8 cellular contexts compared by ENCODE assay signal in the genomic region with DNA sequence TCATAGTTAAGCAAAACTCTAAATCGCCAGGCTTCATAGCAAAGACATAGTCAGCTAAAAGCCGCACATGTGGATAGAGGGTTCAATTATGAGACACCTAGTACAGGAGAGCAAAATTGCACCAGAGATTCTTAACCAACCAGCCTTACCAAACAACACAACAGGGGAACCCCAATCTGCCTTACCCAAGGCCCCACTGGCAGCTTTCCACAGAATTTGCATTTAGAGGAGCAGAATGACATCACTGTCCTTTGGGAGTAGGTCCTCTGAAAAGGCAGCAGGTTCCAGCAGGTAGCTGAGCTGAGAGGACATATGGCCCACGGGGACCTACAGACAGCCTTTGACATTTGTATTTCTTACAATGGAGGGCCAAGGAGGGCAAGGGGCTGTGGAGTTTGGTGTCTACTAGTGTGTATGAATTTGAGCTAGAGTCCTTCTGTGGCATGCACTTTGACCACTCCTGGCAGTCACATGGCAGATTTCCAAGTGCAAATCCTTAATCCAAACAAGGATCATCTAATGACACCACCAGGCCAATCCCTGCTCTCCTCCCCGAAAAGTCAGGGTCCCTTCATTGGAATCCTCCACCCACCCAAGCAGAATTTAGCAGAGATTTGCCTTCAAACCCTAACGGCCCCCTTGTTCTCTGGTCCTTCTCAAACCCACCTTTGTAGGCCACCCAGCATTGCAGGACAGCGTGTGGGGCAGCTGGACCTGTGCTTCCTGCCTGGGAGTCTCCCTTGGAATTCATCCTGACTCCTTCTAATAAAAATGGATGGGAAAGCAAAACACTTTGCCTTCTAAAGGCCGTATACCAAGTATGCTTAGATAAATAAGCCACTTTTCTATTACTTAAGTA.
A peak's percentile ranks its signal among the peaks of the same experiment; 100 is the strongest.
DNase-seq lines count a peak whose midpoint lies in the region; ATAC-seq and TF ChIP-seq lines count a peak whose summit lies in the region.

No MANE protein-coding gene starts in this region.

- H3K27ac Mint-ChIP-seq in neural progenitor cell: no peak overlapping the region

- H3K4me3 ChIP-seq in mesenchymal stem cell (ENCODE audit: insufficient read depth in 1 of 2, low read depth in 1 of 2, low read length in 2 of 2) (no peak overlapping the region), spleen (no peak overlapping the region), neural progenitor cell (no peak overlapping the region)

- peak overlapping the region; percentile 59 for H4K8ac ChIP-seq in mesenchymal stem cell (ENCODE audit: low read length)

- H3K14ac ChIP-seq in mesenchymal stem cell (ENCODE audit: low read length in 2 of 2): peak overlapping the region in 1 of 2 experiments; percentile 44

- no peak overlapping the region for H4K91ac ChIP-seq in mesenchymal stem cell (ENCODE audit: low read length)

- no peak for TF ChIP-seq POLR2A in spleen (IDR thresholded peaks at IDR 0.05)

- H2BK15ac ChIP-seq in mesenchymal stem cell (ENCODE audit: low read depth, poor library complexity, severe bottlenecking): peak overlapping the region; percentile 92

- no peak overlapping the region for H2BK120ac ChIP-seq in mesenchymal stem cell (ENCODE audit: low read depth, low read length)

- no peak overlapping the region for H3K4me3 Mint-ChIP-seq in neural progenitor cell

- peak overlapping the region; percentile 6 for H2AK5ac ChIP-seq in mesenchymal stem cell (ENCODE audit: low read length, severe bottlenecking)

- H3K4me1 Mint-ChIP-seq in neural progenitor cell: peaks cover 2% of the 10 kb centered on the region

- H3K18ac ChIP-seq in mesenchymal stem cell (ENCODE audit: low read depth in 1 of 2, low read length in 2 of 2): peak overlapping the region in 1 of 2 experiments; percentile 54

- no peaks in the 10 kb centered on the region for H3K9me3 ChIP-seq in mesenchymal stem cell (ENCODE audit: control insufficient read depth, low read length)
- H3K9me3 ChIP-seq in spleen: no peaks in the 10 kb centered on the region
- no peaks in the 10 kb centered on the region for H3K9me3 ChIP-seq in neural progenitor cell (ENCODE audit: low read depth)

- H3K36me3 Mint-ChIP-seq in neural progenitor cell: no peaks in the 10 kb centered on the region

- peak overlapping the region in 1 of 2 experiments; percentile 98 for H3K23ac ChIP-seq in mesenchymal stem cell (ENCODE audit: low read length in 2 of 2)

- H2BK5ac ChIP-seq in mesenchymal stem cell (ENCODE audit: low read depth, low read length, poor library complexity, severe bottlenecking): no peak overlapping the region

- no peaks in the 10 kb centered on the region for H3F3A ChIP-seq in neural progenitor cell (ENCODE audit: low read depth)

- TF ChIP-seq CTCF in spleen (IDR thresholded peaks at IDR 0.05 in 8 of 11, conservative IDR thresholded peaks at IDR 0.05 in 3 of 11) (no peak), neural progenitor cell (IDR thresholded peaks at IDR 0.05) (no peak)

- H3K4me1 ChIP-seq in mesenchymal stem cell (ENCODE audit: control insufficient read depth, insufficient read depth, low read depth, low read length) (peaks cover 12% of the 10 kb centered on the region), spleen (no peaks in the 10 kb centered on the region), neural progenitor cell (no peaks in the 10 kb centered on the region)

- H3K79me1 ChIP-seq in mesenchymal stem cell (replicated peaks; ENCODE audit: low read length, poor library complexity, severe bottlenecking): peaks cover 28% of the 10 kb centered on the region

- 89% methylated on average over 6 of the region's 7 CpGs for WGBS in mesenchymal stem cell
- WGBS in spleen, 5 donors: 76 to 89% (median 83%) methylated on average over 7 of the region's 7 CpGs

- peak overlapping the region; percentile 38 to 87 for H2BK12ac ChIP-seq in mesenchymal stem cell (ENCODE audit: low read length in 2 of 2)

- ATAC-seq in GM19023 (IDR thresholded peaks at IDR 0.05; ENCODE audit: unreplicated experiment) (peak; percentile 98), HG03558 (IDR thresholded peaks at IDR 0.05; ENCODE audit: extremely low read depth, unreplicated experiment) (peak; percentile 94)

- intact Hi-C loops in spleen (cut with DNase I; ENCODE audit: low total_unique reads): no loop called here

- no peaks in the 10 kb centered on the region for H3K9me3 Mint-ChIP-seq in neural progenitor cell

- H3K27me3 Mint-ChIP-seq in neural progenitor cell (ENCODE audit: insufficient read depth, low read depth): no peaks in the 10 kb centered on the region

- H2AFZ ChIP-seq in mesenchymal stem cell (ENCODE audit: low read depth, low read length) (no peak overlapping the region), neural progenitor cell (replicated peaks) (no peak overlapping the region)

- peak; percentile 23 for DNase-seq in H4 (ENCODE audit: low spot score)
- peak; percentile 35 for DNase-seq in mesenchymal stem cell
- no peak for DNase-seq in middle frontal gyrus (ENCODE audit: extremely low spot score, low spot score)
- no peak for DNase-seq in spleen
- DNase-seq in neural progenitor cell (ENCODE audit: low spot score): no peak
- no peak for DNase-seq in activated naive CD4-positive, alpha-beta T cell treated with Interleukin-2 at 50 U/mL for 16 hours

- no peak overlapping the region for H3K27ac ChIP-seq in mesenchymal stem cell (ENCODE audit: low read length, poor library complexity, severe bottlenecking)
- no peak overlapping the region for H3K27ac ChIP-seq in spleen
- no peak overlapping the region for H3K27ac ChIP-seq in neural progenitor cell

- H3K79me2 ChIP-seq in neural progenitor cell (ENCODE audit: low read depth): no peaks in the 10 kb centered on the region

- H4K20me1 ChIP-seq in neural progenitor cell (ENCODE audit: low read depth): no peaks in the 10 kb centered on the region

- H3K36me3 ChIP-seq in mesenchymal stem cell (ENCODE audit: control insufficient read depth in 1 of 2, insufficient read depth in 2 of 2, low read depth in 1 of 2, low read length in 2 of 2): peaks cover 13 to 19% of the 10 kb centered on the region in 2 experiments
- peaks cover 0 to 10% (median 0%) of the 10 kb centered on the region in 6 donors for H3K36me3 ChIP-seq in spleen
- no peaks in the 10 kb centered on the region for H3K36me3 ChIP-seq in neural progenitor cell

- H3K4me2 ChIP-seq in mesenchymal stem cell (ENCODE audit: low read length, poor library complexity, severe bottlenecking) (no peak overlapping the region), neural progenitor cell (no peak overlapping the region)

- H3K9ac ChIP-seq in mesenchymal stem cell (ENCODE audit: low read length) (no peak overlapping the region), neural progenitor cell (no peak overlapping the region)

- peak overlapping the region in 1 of 2 experiments; percentile 3 for H3K4ac ChIP-seq in mesenchymal stem cell (ENCODE audit: low read depth in 1 of 2, low read length in 2 of 2)

- H3K27me3 ChIP-seq in mesenchymal stem cell (ENCODE audit: control insufficient read depth in 1 of 2, insufficient read depth in 1 of 2, low read length in 2 of 2): no peaks in the 10 kb centered on the region
- no peaks in the 10 kb centered on the region for H3K27me3 ChIP-seq in spleen (replicated peaks in 1 of 7)
- H3K27me3 ChIP-seq in neural progenitor cell: no peaks in the 10 kb centered on the region

Comparison
In these comparisons a context has a peak if more than half of its experiments do, and no peak if none do; other contexts are left out.
1. DNase-seq: peak in H4 (single experiment) and mesenchymal stem cell (single experiment); none in middle frontal gyrus (single experiment), spleen (single experiment), neural progenitor cell (single experiment) and activated naive CD4-positive, alpha-beta T cell treated with Interleukin-2 at 50 U/mL for 16 hours (single experiment).